1 cellular context compared by ENCODE assay signal in genomic region chr20:1118336-1119127, GRCh38.
TF ChIP-seq lines count a peak whose summit lies in the region.

Gene PSMF1, plus strand, starts transcription at chr20:1118602. Its CDS starts 172 bp downstream, at chr20:1118774.

TF ChIP-seq in HepG2, 621 proteins besides CTCF, POLR2A, EP300 and RAD21 (continued from another document and continues in another):
- TF ChIP-seq ARID3A (IDR thresholded peaks at IDR 0.05; ENCODE audit: low read depth, low read length) (peak; percentile 69), ZFP1 (CRISPR knock-in tag; IDR thresholded peaks at IDR 0.05) (peak; percentile 98), BRF2 (CRISPR knock-in tag; IDR thresholded peaks at IDR 0.05) (peak; percentile 97; the same call in 1 of the 2 replicates), ZBTB44 (CRISPR knock-in tag; IDR thresholded peaks at IDR 0.05) (peak; percentile 96; the same call in 1 of the 2 replicates), ZBTB8A (CRISPR knock-in tag; IDR thresholded peaks at IDR 0.05; ENCODE audit: borderline replicate concordance, low read depth) (peak; percentile 44; the same call in 1 of the 2 replicates), KMT2A (CRISPR knock-in tag; IDR thresholded peaks at IDR 0.05) (peak; percentile 100), MTERF4 (CRISPR knock-in tag; IDR thresholded peaks at IDR 0.05) (peak; percentile 84), CREB1 (IDR thresholded peaks at IDR 0.05) (peak; percentile 86), CREB1 (CRISPR knock-in tag; IDR thresholded peaks at IDR 0.05) (peak; percentile 71; the same call in 1 of the 2 replicates), ZMYM3 (CRISPR knock-in tag; IDR thresholded peaks at IDR 0.05) (peak; percentile 96), ZBTB14 (CRISPR knock-in tag; IDR thresholded peaks at IDR 0.05) (peak; percentile 77), ZNF160 (CRISPR knock-in tag; IDR thresholded peaks at IDR 0.05) (peak; percentile 98), RELA (CRISPR knock-in tag; IDR thresholded peaks at IDR 0.05) (peak; percentile 96), ZNF543 (CRISPR knock-in tag; IDR thresholded peaks at IDR 0.05) (peak; percentile 99), AHR (CRISPR knock-in tag; IDR thresholded peaks at IDR 0.05) (peak; percentile 75; the same call in 1 of the 2 replicates), ZNF441 (CRISPR knock-in tag; IDR thresholded peaks at IDR 0.05; ENCODE audit: borderline replicate concordance) (peak; percentile 97), CHD4 (IDR thresholded peaks at IDR 0.05; ENCODE audit: borderline replicate concordance, low read length) (0 out of 2 replicates have a peak, but pooled peaks have one; percentile 39), ZFP36 (IDR thresholded peaks at IDR 0.05; ENCODE audit: borderline replicate concordance, low read depth, low read length, partially characterized antibody) (peak; percentile 48), SMC3 (IDR thresholded peaks at IDR 0.05; ENCODE audit: low read length) (no peak; the same call in 1 of the 2 replicates), IRX3 (CRISPR knock-in tag; IDR thresholded peaks at IDR 0.05; ENCODE audit: borderline replicate concordance, low read depth) (no peak; the same call in 1 of the 2 replicates), KDM4B (CRISPR knock-in tag; IDR thresholded peaks at IDR 0.05) (peak; percentile 99), HNRNPL (IDR thresholded peaks at IDR 0.05; ENCODE audit: low read depth, low read length) (no peak; the same call in 1 of the 2 replicates), ZNF124 (CRISPR knock-in tag; IDR thresholded peaks at IDR 0.05) (peak; percentile 99), THAP8 (CRISPR knock-in tag; IDR thresholded peaks at IDR 0.05; ENCODE audit: borderline replicate concordance) (no peak; the same call in 1 of the 2 replicates), ATF3 (CRISPR knock-in tag; IDR thresholded peaks at IDR 0.05) (peak; percentile 66; the same call in 1 of the 2 replicates), STAT6 (CRISPR knock-in tag; IDR thresholded peaks at IDR 0.05; ENCODE audit: borderline replicate concordance) (0 out of 2 replicates have a peak, but pooled peaks have one; percentile 68), PCBP1 (IDR thresholded peaks at IDR 0.05; ENCODE audit: borderline replicate concordance, low read depth, low read length) (peak; percentile 99; the same call in 1 of the 2 replicates), ZFP62 (CRISPR knock-in tag; IDR thresholded peaks at IDR 0.05) (peak; percentile 47; the same call in 1 of the 2 replicates), GMEB2 (CRISPR knock-in tag; IDR thresholded peaks at IDR 0.05; ENCODE audit: low read depth) (peak; percentile 58), ZNF850 (CRISPR knock-in tag; conservative IDR thresholded peaks at IDR 0.05) (no peak; the same call in 1 of the 2 replicates), SOX5 (CRISPR knock-in tag; IDR thresholded peaks at IDR 0.05; ENCODE audit: borderline replicate concordance) (peak; percentile 85), HINFP (CRISPR knock-in tag; IDR thresholded peaks at IDR 0.05; ENCODE audit: low read depth) (peak; percentile 97), SYNCRIP (IDR thresholded peaks at IDR 0.05; ENCODE audit: insufficient read depth, low read depth, low read length) (no peak), IKZF1 (IDR thresholded peaks at IDR 0.05) (no peak), REPIN1 (CRISPR knock-in tag; IDR thresholded peaks at IDR 0.05; ENCODE audit: borderline replicate concordance, low read depth) (peak; percentile 99), POGK (CRISPR knock-in tag; conservative IDR thresholded peaks at IDR 0.05) (peak; percentile 100), ZFYVE20 (CRISPR knock-in tag; IDR thresholded peaks at IDR 0.05; ENCODE audit: borderline replicate concordance, low read depth) (no peak), SMAD1 (CRISPR knock-in tag; IDR thresholded peaks at IDR 0.05; ENCODE audit: borderline replicate concordance, low read depth) (peak; percentile 98; the same call in 1 of the 2 replicates), HMG20B (CRISPR knock-in tag; conservative IDR thresholded peaks at IDR 0.05) (peak; percentile 90), AGO1 (IDR thresholded peaks at IDR 0.05; ENCODE audit: low read depth, low read length, poor library complexity, severe bottlenecking) (peak; percentile 87), ZNF615 (CRISPR knock-in tag; IDR thresholded peaks at IDR 0.05; ENCODE audit: borderline replicate concordance) (peak; percentile 99), ZNF44 (CRISPR knock-in tag; IDR thresholded peaks at IDR 0.05) (peak; percentile 53; the same call in 1 of the 2 replicates)
